ENCODE assay signal across 8 cellular contexts in genomic region chr1:169348356-169349036, GRCh38. TPM values are rescaled to one million over a fixed set of nuclear protein-coding genes. Genes with fewer than 3 reads are reported as not detected.
DNase-seq lines count a peak whose midpoint lies in the region; ATAC-seq, FAIRE-seq and TF ChIP-seq lines count a peak whose summit lies in the region.

No MANE protein-coding gene starts in this region.

- WGBS in HepG2 (ENCODE audit: low lambda C conversion rate): 42% methylated on average over 5 of the region's 5 CpGs

- no peaks in the 10 kb centered on the region for H3K4me1 Mint-ChIP-seq in MCF 10A (ENCODE audit: insufficient read depth, unreplicated experiment)
- peaks cover 15% of the 10 kb centered on the region for H3K4me1 Mint-ChIP-seq in stimulated activated effector memory CD8-positive, alpha-beta T cell treated with anti-CD3 and anti-CD28 coated beads, Interleukin-12 subunit alpha, Interleukin-12 subunit beta, amount 100 ng/mL, for 72 hours

- H3K4me3 Mint-ChIP-seq in MCF 10A (ENCODE audit: unreplicated experiment): no peak overlapping the region
- H3K4me3 Mint-ChIP-seq in stimulated activated effector memory CD8-positive, alpha-beta T cell treated with anti-CD3 and anti-CD28 coated beads, Interleukin-12 subunit alpha, Interleukin-12 subunit beta, amount 100 ng/mL, for 72 hours: no peak overlapping the region

- CTCF ChIA-PET in MCF 10A (lab: Yijun Ruan, JAX) (interaction anchor here (0.6 to 12.0 kb wide), 68 partner anchors 7 to 1632 kb away, joined by 3 to 341 read pairs (median 4); partner anchors contain the start of genes ATP1B1, BLZF1 and NME7), HepG2 (lab: Yijun Ruan, JAX; ENCODE audit: low intra/inter-chr PET ratio, low total read pairs) (interaction anchor here (1.2 to 2.2 kb wide), 3 partner anchors 361 to 745 kb away, joined by 3 to 13 read pairs (median 6); no protein-coding TSS in a partner anchor)

- TF ChIP-seq POLR2A in HepG2 (IDR thresholded peaks at IDR 0.05; ENCODE audit: insufficient read depth in 1 of 2, low read depth in 2 of 2, low read length in 2 of 2): no peak

- TF ChIP-seq CTCF in C4-2B (conservative IDR thresholded peaks at IDR 0.05) (peak; percentile 91), GM13976 (IDR thresholded peaks at IDR 0.05; ENCODE audit: borderline replicate concordance, control extremely low read depth, extremely low read depth, insufficient read depth, missing control alignments) (peak; percentile 69), MCF 10A (IDR thresholded peaks at IDR 0.05; ENCODE audit: unreplicated experiment) (peak; percentile 84), HepG2 (CRISPR knock-in tag; IDR thresholded peaks at IDR 0.05) (peak; percentile 79)

- H3K4me2 ChIP-seq in HepG2 (ENCODE audit: low read depth, low read length): no peak overlapping the region

- peaks cover 14% of the 10 kb centered on the region for H3K4me1 ChIP-seq in HepG2 (ENCODE audit: insufficient read depth, low read length)

- H3K9me3 ChIP-seq in HepG2 (ENCODE audit: low read length): peaks cover 5% of the 10 kb centered on the region; the same call in 1 of the 2 replicates

- H3K27ac ChIP-seq in C4-2B: no peak overlapping the region
- no peak overlapping the region for H3K27ac ChIP-seq in HepG2 (ENCODE audit: extremely low read length, insufficient read depth, low read length)

- H3K27me3 Mint-ChIP-seq in MCF 10A (ENCODE audit: insufficient read depth, unreplicated experiment): no peaks in the 10 kb centered on the region

- no peak overlapping the region for H3K27ac Mint-ChIP-seq in MCF 10A (ENCODE audit: low read depth, unreplicated experiment)
- no peak overlapping the region for H3K27ac Mint-ChIP-seq in stimulated activated effector memory CD8-positive, alpha-beta T cell treated with anti-CD3 and anti-CD28 coated beads, Interleukin-12 subunit alpha, Interleukin-12 subunit beta, amount 100 ng/mL, for 72 hours

- DNase-seq in GM13976 (ENCODE audit: low spot score): peak; percentile 26
- DNase-seq in NCI-H446 (lab: John Stamatoyannopoulos, UW): peak; percentile 75 to 82
- peak; percentile 77 for DNase-seq in MCF 10A (ENCODE audit: unreplicated experiment)
- peak; percentile 43 for DNase-seq in HepG2 (ENCODE audit: low spot score)
- no peak for DNase-seq in stimulated activated effector memory CD8-positive, alpha-beta T cell treated with anti-CD3 and anti-CD28 coated beads, Interleukin-12 subunit alpha, Interleukin-12 subunit beta, amount 100 ng/mL, for 72 hours (ENCODE audit: low spot score in 2 of 2)
- no peak for DNase-seq in mesenteric fat pad (ENCODE audit: low spot score)

- H2AFZ ChIP-seq in HepG2 (ENCODE audit: low read length): no peak overlapping the region

- H4K20me1 ChIP-seq in HepG2 (ENCODE audit: insufficient read depth, low read length): no peaks in the 10 kb centered on the region

- no peaks in the 10 kb centered on the region for H3K79me2 ChIP-seq in HepG2 (ENCODE audit: insufficient read depth, low read length)

- peak; percentile 47 for FAIRE-seq in HepG2 (lab: Jason Lieb, UNC)

- H3K36me3 Mint-ChIP-seq in MCF 10A (ENCODE audit: insufficient read depth, unreplicated experiment): no peaks in the 10 kb centered on the region
- peaks cover 7% of the 10 kb centered on the region for H3K36me3 Mint-ChIP-seq in stimulated activated effector memory CD8-positive, alpha-beta T cell treated with anti-CD3 and anti-CD28 coated beads, Interleukin-12 subunit alpha, Interleukin-12 subunit beta, amount 100 ng/mL, for 72 hours

- no peak overlapping the region for H3K4me3 ChIP-seq in HepG2 (replicated peaks in 1 of 3; ENCODE audit: insufficient read depth in 1 of 3, low read depth in 2 of 3, low read length in 3 of 3)

- ATAC-seq in HepG2: no peak
- no peak for ATAC-seq in GM19328 (IDR thresholded peaks at IDR 0.05; ENCODE audit: unreplicated experiment)
- ATAC-seq in stimulated activated effector memory CD8-positive, alpha-beta T cell treated with anti-CD3 and anti-CD28 coated beads, Interleukin-12 subunit alpha, Interleukin-12 subunit beta, amount 100 ng/mL, for 72 hours: no peak

- BruUV-seq in MCF 10A (replicated peaks; lab: Mats Ljungman, UMichigan) (no TSS peak), HepG2 (replicated peaks; lab: Mats Ljungman, UMichigan) (no TSS peak)

- no peak overlapping the region for H3K9ac ChIP-seq in HepG2 (ENCODE audit: insufficient read depth, low read depth, low read length)

- H3K9me3 Mint-ChIP-seq in MCF 10A (ENCODE audit: unreplicated experiment): no peaks in the 10 kb centered on the region
- H3K9me3 Mint-ChIP-seq in stimulated activated effector memory CD8-positive, alpha-beta T cell treated with anti-CD3 and anti-CD28 coated beads, Interleukin-12 subunit alpha, Interleukin-12 subunit beta, amount 100 ng/mL, for 72 hours: no peaks in the 10 kb centered on the region

- POLR2A ChIA-PET in MCF 10A (lab: Yijun Ruan, JAX) (interaction anchor here (0.6 to 2.5 kb wide), 12 partner anchors 9 to 1170 kb away, joined by 3 to 14 read pairs (median 4); partner anchors contain the start of genes ATP1B1 and TIPRL), HepG2 (lab: Yijun Ruan, JAX) (interaction anchor here (0.9 to 1.2 kb wide), 5 partner anchors 237 to 745 kb away, joined by 3 to 4 read pairs (median 3); no protein-coding TSS in a partner anchor)

- intact Hi-C loops in MCF 10A (cut with micrococcal nuclease): loop anchor here (1.0 to 5.0 kb wide), 6 partner anchors 240 to 1006 kb away; no protein-coding TSS in a partner anchor
- intact Hi-C loops in HepG2 (cut with micrococcal nuclease; ENCODE audit: unreplicated experiment): loop anchor here (1.0 to 5.0 kb wide), 5 partner anchors 77 to 745 kb away; partner anchors contain the start of gene ATP1B1

- in situ Hi-C loops in GM13976 (cut with MboI; ENCODE audit: low sequenced_read_pairs, unreplicated experiment): loop anchor here (10.0 to 25.0 kb wide), 3 partner anchors 234 to 911 kb away; no protein-coding TSS in a partner anchor
- in situ Hi-C loops in HepG2 (cut with HindIII; ENCODE audit: extremely low pct_ligation_motif_present, low pct_unique_long_range_greater_than_20kb): loop anchor here (5.0 to 10.0 kb wide), 2 partner anchors 224 to 736 kb away; no protein-coding TSS in a partner anchor

- TF ChIP-seq EP300 in HepG2 (IDR thresholded peaks at IDR 0.05; ENCODE audit: low read depth in 2 of 2, low read length in 2 of 2) (no peak), HepG2 (CRISPR knock-in tag; IDR thresholded peaks at IDR 0.05; ENCODE audit: borderline replicate concordance) (no peak)

- H3K27me3 ChIP-seq in HepG2 (ENCODE audit: control insufficient read depth in 1 of 2, insufficient read depth in 2 of 2, low read length in 2 of 2): no peaks in the 10 kb centered on the region

- TF ChIP-seq RAD21 in HepG2 (CRISPR knock-in tag; IDR thresholded peaks at IDR 0.05): peak; percentile 71

- H3K36me3 ChIP-seq in HepG2 (replicated peaks in 1 of 2; ENCODE audit: control insufficient read depth in 1 of 2, insufficient read depth in 2 of 2, low read length in 2 of 2): no peaks in the 10 kb centered on the region

RNA-seq across cellular contexts. Expression of gene NME7, which starts 19.1 kb away (rescaled TPM):
- 36.5 and 46.8 TPM in 2 replicates for total RNA-seq in MCF 10A (2022)
- total RNA-seq in HepG2 (2016; rRNA removed; fragmentation: Illumina TruSeq; extraction: Trizol): 22.5 and 29.5 TPM in 2 replicates
- total RNA-seq in HepG2 (2016; cell fraction: cytosol; rRNA removed; fragmentation: Illumina TruSeq; extraction: Trizol; ENCODE audit: low read depth): 13.0 and 13.8 TPM in 2 replicates
- total RNA-seq in HepG2 (2016; cell fraction: insoluble cytoplasmic fraction; rRNA removed; fragmentation: Illumina TruSeq; extraction: Trizol): 22.8 and 33.1 TPM in 2 replicates
- total RNA-seq in HepG2 (2016; cell fraction: membrane; rRNA removed; fragmentation: Illumina TruSeq; extraction: Trizol): 20.2 and 23.2 TPM in 2 replicates
- total RNA-seq in HepG2 (2016; cell fraction: nucleus; rRNA removed; fragmentation: Illumina TruSeq; extraction: Trizol): 14.9 and 18.6 TPM in 2 replicates
- 5.1 and 9.4 TPM in 2 replicates for polyA plus RNA-seq in HepG2 (2011; rRNA removed)
- polyA plus RNA-seq in HepG2 (2011; cell fraction: cytosol; rRNA removed): 4.7 and 5.7 TPM in 2 replicates
- 2.6 and 3.8 TPM in 2 replicates for polyA plus RNA-seq in HepG2 (2011; cell fraction: nucleus; rRNA removed)
- 10.8 and 67.5 TPM in 2 replicates for polyA plus RNA-seq in HepG2 (2012)
- 10.7 and 12.2 TPM in 2 replicates for polyA plus RNA-seq in HepG2 (2016; cell fraction: cytosol; fragmentation: Illumina TruSeq; extraction: Trizol; ENCODE audit: low read depth)
- 28.0 and 28.7 TPM in 2 replicates for polyA plus RNA-seq in HepG2 (2016; cell fraction: insoluble cytoplasmic fraction; fragmentation: Illumina TruSeq; extraction: Trizol; ENCODE audit: low read depth)
- polyA plus RNA-seq in HepG2 (2016; cell fraction: membrane; fragmentation: Illumina TruSeq; extraction: Trizol; ENCODE audit: low read depth): 12.8 and 19.1 TPM in 2 replicates
- 12.1 and 13.0 TPM in 2 replicates for polyA plus RNA-seq in HepG2 (2016; cell fraction: nucleus; fragmentation: Illumina TruSeq; extraction: Trizol; ENCODE audit: insufficient read depth, low read depth)
- 11.9 and 14.6 TPM in 2 replicates for polyA minus RNA-seq in HepG2 (2011; rRNA and poly(A)+ RNA removed; ENCODE audit: low replicate concordance)
- polyA minus RNA-seq in HepG2 (2011; cell fraction: cytosol; rRNA and poly(A)+ RNA removed): 4.9 and 11.1 TPM in 2 replicates
- 24.8 and 30.7 TPM in 2 replicates for polyA minus RNA-seq in HepG2 (2011; cell fraction: nucleus; rRNA and poly(A)+ RNA removed)
- 10.8 TPM for total RNA-seq in mesenteric fat pad

RNA-seq across cellular contexts. Expression of gene BLZF1, which starts 19.5 kb away (rescaled TPM):
- total RNA-seq in MCF 10A (2022) (57.8 and 66.1 TPM in 2 replicates), HepG2 (2016; rRNA removed; fragmentation: Illumina TruSeq; extraction: Trizol) (13.7 and 18.7 TPM in 2 replicates), mesenteric fat pad (21.4 TPM)
- 2.1 and 2.3 TPM in 2 replicates for total RNA-seq in HepG2 (2016; cell fraction: cytosol; rRNA removed; fragmentation: Illumina TruSeq; extraction: Trizol; ENCODE audit: low read depth)
- total RNA-seq in HepG2 (2016; cell fraction: insoluble cytoplasmic fraction; rRNA removed; fragmentation: Illumina TruSeq; extraction: Trizol): 13.4 and 17.0 TPM in 2 replicates
- total RNA-seq in HepG2 (2016; cell fraction: membrane; rRNA removed; fragmentation: Illumina TruSeq; extraction: Trizol): 6.2 and 6.7 TPM in 2 replicates
- total RNA-seq in HepG2 (2016; cell fraction: nucleus; rRNA removed; fragmentation: Illumina TruSeq; extraction: Trizol): 19.7 and 22.9 TPM in 2 replicates
- 4.2 and 4.5 TPM in 2 replicates for polyA plus RNA-seq in HepG2 (2011; rRNA removed)
- 1.3 and 2.6 TPM in 2 replicates for polyA plus RNA-seq in HepG2 (2011; cell fraction: cytosol; rRNA removed)
- polyA plus RNA-seq in HepG2 (2011; cell fraction: nucleus; rRNA removed): 4.4 and 5.8 TPM in 2 replicates
- polyA plus RNA-seq in HepG2 (2012): 4.7 and 5.1 TPM in 2 replicates
- polyA plus RNA-seq in HepG2 (2016; cell fraction: cytosol; fragmentation: Illumina TruSeq; extraction: Trizol; ENCODE audit: low read depth): 0.73 and 1.00 TPM in 2 replicates
- 14.9 and 15.4 TPM in 2 replicates for polyA plus RNA-seq in HepG2 (2016; cell fraction: insoluble cytoplasmic fraction; fragmentation: Illumina TruSeq; extraction: Trizol; ENCODE audit: low read depth)
- polyA plus RNA-seq in HepG2 (2016; cell fraction: membrane; fragmentation: Illumina TruSeq; extraction: Trizol; ENCODE audit: low read depth): 2.1 TPM in 2 replicates
- 13.6 and 15.6 TPM in 2 replicates for polyA plus RNA-seq in HepG2 (2016; cell fraction: nucleus; fragmentation: Illumina TruSeq; extraction: Trizol; ENCODE audit: insufficient read depth, low read depth)
- polyA minus RNA-seq in HepG2 (2011; rRNA and poly(A)+ RNA removed; ENCODE audit: low replicate concordance): 1.2 and 3.6 TPM in 2 replicates
- polyA minus RNA-seq in HepG2 (2011; cell fraction: cytosol; rRNA and poly(A)+ RNA removed): 2.6 and 3.0 TPM in 2 replicates
- polyA minus RNA-seq in HepG2 (2011; cell fraction: nucleus; rRNA and poly(A)+ RNA removed): 38.8 and 39.5 TPM in 2 replicates

Comparison
In these comparisons a context has a peak if more than half of its experiments do, and no peak if none do; other contexts are left out.
1. DNase-seq: peak in GM13976 (single experiment), NCI-H446 (2 of 2), MCF 10A (single experiment) and HepG2 (single experiment); none in stimulated activated effector memory CD8-positive, alpha-beta T cell treated with anti-CD3 and anti-CD28 coated beads, Interleukin-12 subunit alpha, Interleukin-12 subunit beta, amount 100 ng/mL, for 72 hours (0 of 2) and mesenteric fat pad (single experiment).
2. Peak in every context shown above with its lines, with median percentiles within 50 percentile points of each other: CTCF ChIP-seq.